Comparison of ENCODE assay signal across 17 cellular contexts in the genomic region with DNA sequence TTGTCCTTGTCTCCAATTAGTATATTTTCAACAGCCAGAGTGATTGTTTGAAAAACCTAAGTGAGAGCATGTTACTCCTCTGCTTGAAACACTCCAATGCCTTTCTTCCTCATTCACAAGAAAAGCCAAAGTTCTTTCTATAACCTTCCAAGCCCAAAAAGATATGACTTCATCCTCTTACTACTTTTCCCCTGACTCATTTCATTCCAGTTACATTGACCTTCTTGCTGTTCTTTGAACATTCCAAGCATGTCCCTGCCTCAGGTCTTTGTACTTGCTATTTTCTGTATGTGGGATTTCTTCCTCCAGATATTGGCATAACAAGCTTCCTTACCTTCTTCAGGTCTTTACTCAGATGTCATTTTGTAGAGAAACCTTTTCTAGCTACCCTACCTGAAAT.
DNase-seq lines count a peak whose midpoint lies in the region; FAIRE-seq and TF ChIP-seq lines count a peak whose summit lies in the region.
"Had no signal": no experiment of that assay in that cellular context is flagged by ENCODE, and none has a peak within 500 bp of the region (broad histone marks: within the 10 kb centered on the region; RNA-seq: fewer than 3 reads in every experiment).

No MANE protein-coding gene starts in this region.

- TF ChIP-seq POLR2A in H54 (IDR thresholded peaks at IDR 0.05; ENCODE audit: low read depth, low read length), result no peak

- DNase-seq in H54 (ENCODE audit: insufficient read length, low spot score), result no peak
- peak; percentile 13 for DNase-seq in amniotic stem cell (lab: John Stamatoyannopoulos, UW)
- DNase-seq in foreskin fibroblast, result peak; percentile 59 to 73
- peak; percentile 23 for DNase-seq in urothelium cell line (ENCODE audit: low spot score)
- no peak for DNase-seq in stimulated activated naive CD4-positive, alpha-beta T cell (lab: John Stamatoyannopoulos, UW)
- no peak for DNase-seq in stimulated activated CD4-positive, alpha-beta T cell treated with anti-CD3 and anti-CD28 coated beads, Interleukin-4, amount 100 ng/mL, for 1 hour
- DNase-seq in DMS153 (lab: John Stamatoyannopoulos, UW), result no peak
- DNase-seq: activated gamma-delta T cell, endodermal cell, GF-D8, left colon, NCI-H1694 treated with DMSO at 0.1 percent for 48 hours, NCI-H524 treated with DMSO at 0.1 percent for 48 hours, pancreas, Peyer's patch had no signal

- no peak overlapping the region for H3K4me3 ChIP-seq in foreskin fibroblast (ENCODE audit: low read depth in 1 of 2, low read length in 2 of 2)
- H3K4me3 ChIP-seq: cardiac muscle cell, pancreas, Peyer's patch had no signal

- TF ChIP-seq CTCF in foreskin fibroblast (IDR thresholded peaks at IDR 0.05; ENCODE audit: low read depth, low read length), result no peak

- FAIRE-seq in H54 (lab: Jason Lieb, UNC) (peak; percentile 99), urothelium cell line (lab: Jason Lieb, UNC) (no peak)
- FAIRE-seq: GM19239, pancreas had no signal

Comparison
In these comparisons a context has a peak if more than half of its experiments do, and no peak if none do; other contexts are left out.
1. DNase-seq: peak in amniotic stem cell (single experiment), foreskin fibroblast (2 of 2) and urothelium cell line (single experiment); none in H54 (single experiment), stimulated activated naive CD4-positive, alpha-beta T cell (0 of 6), stimulated activated CD4-positive, alpha-beta T cell treated with anti-CD3 and anti-CD28 coated beads, Interleukin-4, amount 100 ng/mL, for 1 hour (single experiment) and DMS153 (single experiment).